In genomic region chr6:46969206-46969605, GRCh38 we compare ENCODE assay signal across 21 cellular contexts.
"Had no signal": no experiment of that assay in that cellular context is flagged by ENCODE, and none has a peak within 500 bp of the region (broad histone marks: within the 10 kb centered on the region; RNA-seq: fewer than 3 reads in every experiment).

No MANE protein-coding gene starts in this region.

- DNase-seq: activated CD4-positive, alpha-beta T cell treated with anti-CD3 and anti-CD28 coated beads for 4 hours; activated CD4-positive, alpha-beta T cell treated with anti-CD3 and anti-CD28 coated beads, Interleukin-2, amount 50 U/mL, for 4 hours; activated naive CD4-positive, alpha-beta T cell treated with Interleukin-2 at 50 U/mL for 16 hours; activated T-cell treated with anti-CD3 and anti-CD28 coated beads for 4 hours; activated T-cell treated with anti-CD3 and anti-CD28 coated beads, Interleukin-2, amount 50 U/mL, for 72 hours; anterior cingulate cortex; cortex of kidney; effector memory CD8-positive, alpha-beta T cell; hippocampal formation; kidney; midbrain; naive thymus-derived CD4-positive, alpha-beta T cell; ovary; stimulated activated CD4-positive, alpha-beta T cell treated with anti-CD3 and anti-CD28 coated beads, Interleukin-15, amount 100 ng/mL, for 24 hours; stimulated activated CD4-positive, alpha-beta T cell treated with anti-CD3 and anti-CD28 coated beads, Interleukin-2, amount 100 ng/mL, for 24 hours; stimulated activated naive B cell treated with anti-CD40 and anti-IgM and Interleukin-4, amounts not matched to agents 10 μg/mL and 1 μg/mL and 100 μg/mL, for 72 hours; stomach; tibial artery; upper lobe of right lung had no signal

- H3K9me3 ChIP-seq: gastroesophageal sphincter, ovary, stomach, suprapubic skin, tibial artery, upper lobe of right lung had no signal

- H3K4me1 ChIP-seq: gastroesophageal sphincter, stomach, suprapubic skin had no signal

- H3K4me3 ChIP-seq: gastroesophageal sphincter, ovary, stomach, suprapubic skin, tibial artery, upper lobe of right lung had no signal

- H3K27ac ChIP-seq: gastroesophageal sphincter, ovary, stomach, suprapubic skin, tibial artery, upper lobe of right lung had no signal

- H3K36me3 ChIP-seq: gastroesophageal sphincter, ovary, stomach, suprapubic skin, tibial artery, upper lobe of right lung had no signal
